28 cellular contexts compared by ENCODE assay signal in the genomic region with DNA sequence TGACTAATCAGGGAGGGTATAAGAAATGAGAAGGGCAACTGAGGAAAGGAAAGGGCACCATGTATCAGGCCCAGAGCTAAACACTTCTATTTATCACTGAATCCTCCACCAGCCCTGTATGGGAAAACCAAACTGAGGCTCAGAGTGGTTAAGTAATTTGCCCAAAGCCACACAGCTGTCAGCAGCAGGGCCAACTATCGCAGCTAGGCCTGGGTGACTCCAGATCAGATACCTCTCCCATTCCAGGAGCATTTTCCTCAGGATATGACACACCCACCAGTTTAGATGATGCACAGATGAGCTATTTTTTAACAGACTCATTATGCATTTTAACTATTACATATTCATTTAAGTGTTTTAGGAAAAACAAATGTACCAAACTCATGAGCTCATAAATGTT. TPM values are rescaled to one million over a fixed set of nuclear protein-coding genes. Genes with fewer than 3 reads are reported as not detected.
DNase-seq lines count a peak whose midpoint lies in the region; ATAC-seq, FAIRE-seq and TF ChIP-seq lines count a peak whose summit lies in the region.
"Had no signal": no experiment of that assay in that cellular context is flagged by ENCODE, and none has a peak within 500 bp of the region (broad histone marks: within the 10 kb centered on the region; RNA-seq: fewer than 3 reads in every experiment).

No MANE protein-coding gene starts in this region.

- TF ChIP-seq POLR2A in HepG2 (IDR thresholded peaks at IDR 0.05; ENCODE audit: insufficient read depth in 1 of 2, low read depth in 2 of 2, low read length in 2 of 2) = no peak
- no peak for TF ChIP-seq POLR2A in right lobe of liver (IDR thresholded peaks at IDR 0.05)
- TF ChIP-seq POLR2A in GM12878 (IDR thresholded peaks at IDR 0.05; ENCODE audit: low read depth, low read length) = no peak
- TF ChIP-seq POLR2A in lower leg skin (IDR thresholded peaks at IDR 0.05) = no peak

- no peak overlapping the region for H2AFZ ChIP-seq in HepG2 (ENCODE audit: low read length)
- H2AFZ ChIP-seq in GM12878 (ENCODE audit: control insufficient read depth, low read depth, low read length) = no peak overlapping the region

- SMC1A ChIA-PET in GM12878 (lab: Charles Lee; ENCODE audit: uncharacterized antibody, unreplicated experiment) = interaction anchor here (0.6 to 2.4 kb wide), 8 partner anchors 12 to 1798 kb away, joined by 3 to 6 read pairs (median 3); no protein-coding TSS in a partner anchor

- no peak for ATAC-seq in HepG2
- no peak for ATAC-seq in right lobe of liver
- no peak for ATAC-seq in GM12878
- no peak for ATAC-seq in GM18858 (IDR thresholded peaks at IDR 0.05; ENCODE audit: unreplicated experiment)
- ATAC-seq: esophagus mucosa, psoas muscle had no signal

- peaks cover 3% of the 10 kb centered on the region; the same call in 1 of the 2 replicates for H4K20me1 ChIP-seq in HepG2 (ENCODE audit: insufficient read depth, low read length)
- peaks cover 5% of the 10 kb centered on the region for H4K20me1 ChIP-seq in GM12878 (ENCODE audit: control insufficient read depth, insufficient read depth)

- no peak for TF ChIP-seq RAD21 in HepG2 (CRISPR knock-in tag; IDR thresholded peaks at IDR 0.05)
- no peak for TF ChIP-seq RAD21 in GM12878 (IDR thresholded peaks at IDR 0.05; ENCODE audit: insufficient read depth, low read depth, low read length)

- TF ChIP-seq CTCF in HepG2 (CRISPR knock-in tag; IDR thresholded peaks at IDR 0.05) (no peak), right lobe of liver (IDR thresholded peaks at IDR 0.05) (no peak), HEK293 (tag by site-specific recombination; IDR thresholded peaks at IDR 0.05) (no peak), GM12878 (IDR thresholded peaks at IDR 0.05 in 2 of 3, conservative IDR thresholded peaks at IDR 0.05 in 1 of 3; ENCODE audit: control insufficient read depth in 2 of 3, extremely low read depth in 1 of 3, insufficient read depth in 1 of 3, low read depth in 3 of 3, low read length in 3 of 3) (no peak), lower leg skin (IDR thresholded peaks at IDR 0.05) (no peak)

- FAIRE-seq in HepG2 (lab: Jason Lieb, UNC) = no peak
- FAIRE-seq in GM12878 (lab: Jason Lieb, UNC) = no peak
- FAIRE-seq: islet of Langerhans had no signal

- no peaks in the 10 kb centered on the region for H3K27me3 ChIP-seq in HepG2 (ENCODE audit: control insufficient read depth in 1 of 2, insufficient read depth in 2 of 2, low read length in 2 of 2)
- H3K27me3 ChIP-seq in right lobe of liver = no peaks in the 10 kb centered on the region
- no peaks in the 10 kb centered on the region for H3K27me3 ChIP-seq in GM12878 (replicated peaks in 1 of 2; ENCODE audit: control insufficient read depth in 2 of 2, insufficient read depth in 2 of 2, low read length in 1 of 2)
- H3K27me3 ChIP-seq: BLaER1, brain microvascular endothelial cell, sigmoid colon, tibial artery had no signal

- peaks cover 8% of the 10 kb centered on the region for H3K9me3 ChIP-seq in HepG2 (ENCODE audit: low read length)
- no peaks in the 10 kb centered on the region for H3K9me3 ChIP-seq in right lobe of liver
- H3K9me3 ChIP-seq in HEK293 (ENCODE audit: control insufficient read depth, insufficient read depth, low read depth, low read length) = no peaks in the 10 kb centered on the region
- H3K9me3 ChIP-seq in GM12878 (replicated peaks; ENCODE audit: control insufficient read depth, insufficient read depth, low read length) = peaks cover 8% of the 10 kb centered on the region
- H3K9me3 ChIP-seq: psoas muscle had no signal

- H3K4me2 ChIP-seq in HepG2 (ENCODE audit: low read depth, low read length) (no peak overlapping the region), GM12878 (ENCODE audit: control insufficient read depth, insufficient read depth) (no peak overlapping the region)
- H3K4me2 ChIP-seq: BLaER1 had no signal

- TF ChIP-seq EP300 in HepG2 (IDR thresholded peaks at IDR 0.05; ENCODE audit: low read depth in 2 of 2, low read length in 2 of 2) = no peak
- TF ChIP-seq EP300 in HepG2 (CRISPR knock-in tag; IDR thresholded peaks at IDR 0.05; ENCODE audit: borderline replicate concordance) = no peak
- no peak for TF ChIP-seq EP300 in GM12878 (IDR thresholded peaks at IDR 0.05; ENCODE audit: borderline replicate concordance in 1 of 2, control insufficient read depth in 1 of 2, low read depth in 2 of 2, low read length in 2 of 2)

- H3K4me1 ChIP-seq in HepG2 (ENCODE audit: insufficient read depth, low read length) (no peaks in the 10 kb centered on the region; the same call in 1 of the 2 replicates), right lobe of liver (no peaks in the 10 kb centered on the region), HEK293 (ENCODE audit: control insufficient read depth, insufficient read depth, low read length) (no peaks in the 10 kb centered on the region), GM12878 (ENCODE audit: control insufficient read depth, insufficient read depth, low read length) (no peaks in the 10 kb centered on the region)
- H3K4me1 ChIP-seq: psoas muscle, sigmoid colon, tibial artery had no signal

- WGBS in HepG2 (ENCODE audit: low lambda C conversion rate) = 100% methylated on average over 1 of the region's 1 CpG
- WGBS in right lobe of liver (ENCODE audit: insufficient coverage, low coverage, low lambda C conversion rate, missing lambda C conversion rate) = 100% methylated on average over 1 of the region's 1 CpG
- WGBS in GM12878 (ENCODE audit: insufficient coverage, insufficient replicate concordance, low lambda C conversion rate, missing lambda C conversion rate) = 100% methylated on average over 1 of the region's 1 CpG
- WGBS in lower leg skin, 2 donors = 63 to 71% methylated on average over 1 of the region's 1 CpG

- CTCF ChIA-PET in HepG2 (lab: Yijun Ruan, JAX; ENCODE audit: low intra/inter-chr PET ratio, low total read pairs) = no interaction called here
- CTCF ChIA-PET in HEK293 (lab: Yijun Ruan, JAX) = interaction anchor here (0.5 to 2.2 kb wide), 6 partner anchors 10 to 313 kb away, joined by 3 to 13 read pairs (median 3); no protein-coding TSS in a partner anchor
- CTCF ChIA-PET in GM12878 (lab: Yijun Ruan, JAX) = interaction anchor here (0.6 to 5.2 kb wide), 6 partner anchors 12 to 314 kb away, joined by 3 to 34 read pairs (median 4); no protein-coding TSS in a partner anchor

- RAD21 ChIA-PET in GM12878 (lab: Charles Lee; ENCODE audit: unreplicated experiment) = interaction anchor here (0.8 to 1.6 kb wide), 4 partner anchors 8 to 314 kb away, joined by 3 to 5 read pairs (median 4); no protein-coding TSS in a partner anchor

- in situ Hi-C loops in HepG2 (cut with HindIII; ENCODE audit: extremely low pct_ligation_motif_present, low pct_unique_long_range_greater_than_20kb) (no loop called here), GM12878 (cut with MboI) (no loop called here)

- H3K27ac ChIP-seq in HepG2 (ENCODE audit: extremely low read length, insufficient read depth, low read length) = no peak overlapping the region
- no peak overlapping the region for H3K27ac ChIP-seq in right lobe of liver
- no peak overlapping the region for H3K27ac ChIP-seq in HEK293 (ENCODE audit: extremely low read depth, low read depth, low read length)
- no peak overlapping the region for H3K27ac ChIP-seq in GM12878 (ENCODE audit: control insufficient read depth, insufficient read depth)
- H3K27ac ChIP-seq: brain microvascular endothelial cell, psoas muscle, sigmoid colon, tibial artery had no signal

- DNase-seq in HepG2 (ENCODE audit: low spot score) (no peak), right lobe of liver (no peak), GM12878 (ENCODE audit: low read depth, low spot score) (no peak), lower leg skin (ENCODE audit: low spot score in 2 of 2) (no peak), islet precursor cell (no peak)
- DNase-seq: activated naive CD4-positive, alpha-beta T cell treated with anti-CD3 and anti-CD28 coated beads, Interleukin-2, amount 10 ng/mL, durations not matched to agents 7 days and 5 days; amygdala; brain microvascular endothelial cell; cerebellar nuclear complex; dermis blood vessel endothelial cell; glutamatergic neuron; H9; midbrain; naive B cell; NCI-H1092 treated with DMSO at 0.1 percent for 48 hours; NCI-H1694 treated with DMSO at 0.1 percent for 48 hours; NCI-H446 treated with DMSO at 0.1 percent for 48 hours; NCI-H774; psoas muscle; sigmoid colon; stimulated activated CD4-positive, alpha-beta T cell treated with anti-CD3 and anti-CD28 coated beads, Interleukin-4, amount 100 ng/mL, for 1 hour; tibial artery had no signal

- H3K4me3 ChIP-seq in HepG2 (replicated peaks in 1 of 3; ENCODE audit: insufficient read depth in 1 of 3, low read depth in 2 of 3, low read length in 3 of 3) = no peak overlapping the region
- no peak overlapping the region for H3K4me3 ChIP-seq in right lobe of liver
- H3K4me3 ChIP-seq in HEK293 (ENCODE audit: low read depth, low read length) = no peak overlapping the region
- no peak overlapping the region for H3K4me3 ChIP-seq in GM12878
- no peak overlapping the region for H3K4me3 ChIP-seq in lower leg skin (ENCODE audit: low read depth, poor library complexity, severe bottlenecking)
- H3K4me3 ChIP-seq: BLaER1, psoas muscle, sigmoid colon, tibial artery had no signal

- H3K36me3 ChIP-seq in HepG2 (replicated peaks in 1 of 2; ENCODE audit: control insufficient read depth in 1 of 2, insufficient read depth in 2 of 2, low read length in 2 of 2) = peaks cover 0 to 7% of the 10 kb centered on the region in 2 experiments; a peak in 4 of 5 replicates
- H3K36me3 ChIP-seq in right lobe of liver = no peaks in the 10 kb centered on the region
- peaks cover 0 to 12% of the 10 kb centered on the region in 2 experiments; a peak in 1 of 3 replicates for H3K36me3 ChIP-seq in HEK293 (ENCODE audit: control insufficient read depth in 2 of 2, insufficient read depth in 1 of 2, low read length in 2 of 2)
- peaks cover 5% of the 10 kb centered on the region in 2 experiments; a peak in 3 of 4 replicates for H3K36me3 ChIP-seq in GM12878 (ENCODE audit: control insufficient read depth in 2 of 2, insufficient read depth in 2 of 2, low read length in 1 of 2)
- H3K36me3 ChIP-seq: brain microvascular endothelial cell, sigmoid colon, tibial artery had no signal

- POLR2A ChIA-PET in HepG2 (lab: Yijun Ruan, JAX) (no interaction called here), HEK293 (lab: Yijun Ruan, JAX) (interaction anchor here (1.4 kb wide), 1 partner anchor 10 kb away, joined by 5 read pairs; no protein-coding TSS in a partner anchor), GM12878 (lab: Charles Lee) (interaction anchor here (0.6 kb wide), 2 partner anchors 9 to 13 kb away, joined by 4 to 5 read pairs; no protein-coding TSS in a partner anchor)

- H3K9ac ChIP-seq in HepG2 (ENCODE audit: insufficient read depth, low read depth, low read length) (no peak overlapping the region), GM12878 (ENCODE audit: control insufficient read depth, insufficient read depth, low read length) (no peak overlapping the region)
- H3K9ac ChIP-seq: BLaER1 had no signal

- H3K79me2 ChIP-seq in HepG2 (ENCODE audit: insufficient read depth, low read length) (peaks cover 55% of the 10 kb centered on the region), GM12878 (ENCODE audit: control insufficient read depth, insufficient read depth, low read length) (peaks cover 71% of the 10 kb centered on the region)

- intact Hi-C loops in HepG2 (cut with micrococcal nuclease; ENCODE audit: unreplicated experiment) = no loop called here
- intact Hi-C loops in right lobe of liver (cut with DNase I) = no loop called here
- intact Hi-C loops in GM12878 (cut with micrococcal nuclease; ENCODE audit: unreplicated experiment) = no loop called here
- intact Hi-C loops in lower leg skin (cut with DNase I; ENCODE audit: low total_unique reads) = no loop called here

- BruUV-seq in HepG2 (replicated peaks; lab: Mats Ljungman, UMichigan) (no TSS peak), GM12878 (replicated peaks; lab: Mats Ljungman, UMichigan) (no TSS peak)

RNA-seq across cellular contexts. Expression of a gene that starts 14.5 kb away (rescaled TPM):
- total RNA-seq in HepG2 (2016; rRNA removed; fragmentation: Illumina TruSeq; extraction: Trizol) (18.2 and 35.2 TPM in 2 replicates), right lobe of liver (10 to 100 TPM; 11.7 to 17.7 (median 15.6) TPM), GM12878 (2014; rRNA removed) (74.0 and 91.2 TPM in 2 replicates), GM12878 (2014; rRNA removed; fragmentation: Illumina TruSeq; extraction: Trizol) (32.8 and 34.4 TPM in 2 replicates), GM12878 (2021) (144 and 150 TPM in 2 replicates), lower leg skin (1 to 10 TPM; 3.6 to 8.2 (median 4.0) TPM)
- 2.4 and 3.0 TPM in 2 replicates for total RNA-seq in HepG2 (2016; cell fraction: cytosol; rRNA removed; fragmentation: Illumina TruSeq; extraction: Trizol; ENCODE audit: low read depth)
- total RNA-seq in HepG2 (2016; cell fraction: insoluble cytoplasmic fraction; rRNA removed; fragmentation: Illumina TruSeq; extraction: Trizol) = 13.5 and 35.7 TPM in 2 replicates
- 7.5 TPM in 2 replicates for total RNA-seq in HepG2 (2016; cell fraction: membrane; rRNA removed; fragmentation: Illumina TruSeq; extraction: Trizol)
- total RNA-seq in HepG2 (2016; cell fraction: nucleus; rRNA removed; fragmentation: Illumina TruSeq; extraction: Trizol) = 48.2 and 58.1 TPM in 2 replicates
- polyA plus RNA-seq in HepG2 (2011; rRNA removed) (31.6 and 44.3 TPM in 2 replicates), GM12878 (2011; rRNA removed) (26.4 and 75.9 TPM in 2 replicates), GM12878 (2014; fragmentation: Illumina TruSeq; extraction: Trizol) (42.3 and 76.1 TPM in 2 replicates), GM12878 (2014; fragmentation: Nextera tagmentation; extraction: Ambion mirVana) (1 to 10 TPM; 2.9 to 3.1 TPM), GM12878 (2014; rRNA removed) (73.4 and 91.4 TPM in 2 replicates), GM12878 (2016; fragmentation: Nextera tagmentation; extraction: Ambion mirVana) (10 to 100 TPM; 78.7 to 83.8 TPM)
- polyA plus RNA-seq in HepG2 (2011; cell fraction: cytosol; rRNA removed) = 17.7 and 20.2 TPM in 2 replicates
- 105 and 126 TPM in 2 replicates for polyA plus RNA-seq in HepG2 (2011; cell fraction: nucleus; rRNA removed)
- polyA plus RNA-seq in HepG2 (2012) = 34.3 and 44.8 TPM in 2 replicates
- 1.3 and 1.6 TPM in 2 replicates for polyA plus RNA-seq in HepG2 (2016; cell fraction: cytosol; fragmentation: Illumina TruSeq; extraction: Trizol; ENCODE audit: low read depth)
- polyA plus RNA-seq in HepG2 (2016; cell fraction: insoluble cytoplasmic fraction; fragmentation: Illumina TruSeq; extraction: Trizol; ENCODE audit: low read depth) = 10.1 and 14.0 TPM in 2 replicates
- 2.8 and 3.5 TPM in 2 replicates for polyA plus RNA-seq in HepG2 (2016; cell fraction: membrane; fragmentation: Illumina TruSeq; extraction: Trizol; ENCODE audit: low read depth)
- 83.4 and 84.9 TPM in 2 replicates for polyA plus RNA-seq in HepG2 (2016; cell fraction: nucleus; fragmentation: Illumina TruSeq; extraction: Trizol; ENCODE audit: insufficient read depth, low read depth)
- 104 and 110 TPM in 2 replicates for polyA minus RNA-seq in HepG2 (2011; rRNA and poly(A)+ RNA removed; ENCODE audit: low replicate concordance)
- polyA minus RNA-seq in HepG2 (2011; cell fraction: cytosol; rRNA and poly(A)+ RNA removed) = 31.9 and 35.7 TPM in 2 replicates
- polyA minus RNA-seq in HepG2 (2011; cell fraction: nucleus; rRNA and poly(A)+ RNA removed) = 50.5 and 60.3 TPM in 2 replicates
- total RNA-seq in GM12878 (2013; cell fraction: nucleolus; rRNA removed) = 414 and 491 TPM in 2 replicates
- polyA plus RNA-seq in GM12878 (2011; ENCODE audit: low read depth) = 43.3 TPM
- 65.0 and 68.5 TPM in 2 replicates for polyA plus RNA-seq in GM12878 (2011; cell fraction: cytosol; rRNA removed)
- polyA plus RNA-seq in GM12878 (2011; cell fraction: nucleus; rRNA removed) = 358 and 372 TPM in 2 replicates
- 71.2 and 88.3 TPM in 2 replicates for polyA plus RNA-seq in GM12878 (2012)
- 133 and 156 TPM in 2 replicates for polyA minus RNA-seq in GM12878 (2011; rRNA and poly(A)+ RNA removed)
- 58.0 and 62.4 TPM in 2 replicates for polyA minus RNA-seq in GM12878 (2011; cell fraction: cytosol; rRNA and poly(A)+ RNA removed)
- 140 and 216 TPM in 2 replicates for polyA minus RNA-seq in GM12878 (2011; cell fraction: nucleus; rRNA and poly(A)+ RNA removed)
- total RNA-seq: fibroblast of villous mesenchyme had no signal
